In the genomic region with DNA sequence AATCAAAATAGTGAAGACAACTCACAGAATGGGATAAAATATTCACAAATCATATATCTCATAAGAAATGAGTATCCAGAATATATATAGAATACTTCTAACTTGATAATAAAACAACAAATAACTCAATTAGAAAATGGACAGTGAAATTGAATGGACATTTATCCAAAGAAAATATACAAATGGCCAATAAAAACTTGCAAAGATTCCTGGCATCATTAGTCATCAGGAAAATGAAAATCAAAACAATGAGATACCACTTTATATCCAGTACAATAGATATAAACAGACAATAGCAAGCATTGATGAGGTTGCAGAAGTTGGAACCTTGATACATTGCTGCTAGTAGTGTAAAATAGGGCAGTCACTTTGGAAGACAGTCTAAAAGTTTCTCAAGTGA, we compare ENCODE assay signal across 23 cellular contexts. TPM values are rescaled to one million over a fixed set of nuclear protein-coding genes. Genes with fewer than 3 reads are reported as not detected.
"Had no signal": no experiment of that assay in that cellular context is flagged by ENCODE, and none has a peak within 500 bp of the region (broad histone marks: within the 10 kb centered on the region; RNA-seq: fewer than 3 reads in every experiment).

No MANE protein-coding gene starts in this region.

- H3K27ac ChIP-seq: coronary artery, epithelial cell of prostate, esophagus muscularis mucosa, foreskin keratinocyte, heart left ventricle, neutrophil, right atrium auricular region, sigmoid colon, suprapubic skin, thyroid gland, uterus had no signal

- H3K4me1 Mint-ChIP-seq: naive thymus-derived CD8-positive, alpha-beta T cell; stimulated activated effector memory CD8-positive, alpha-beta T cell treated with anti-CD3 and anti-CD28 coated beads, Interleukin-12 subunit alpha, Interleukin-12 subunit beta, amount 100 ng/mL, for 72 hours had no signal

- H3K27me3 ChIP-seq: esophagus muscularis mucosa, foreskin keratinocyte, heart left ventricle, neutrophil, right atrium auricular region, sigmoid colon, suprapubic skin, thyroid gland, uterus had no signal

- FAIRE-seq: endometrium had no signal

- H3K27ac Mint-ChIP-seq: naive thymus-derived CD8-positive, alpha-beta T cell; stimulated activated effector memory CD8-positive, alpha-beta T cell treated with anti-CD3 and anti-CD28 coated beads, Interleukin-12 subunit alpha, Interleukin-12 subunit beta, amount 100 ng/mL, for 72 hours; type B pancreatic cell had no signal

- H3K9me3 ChIP-seq: esophagus muscularis mucosa, mucosa of descending colon, neutrophil, right atrium auricular region, suprapubic skin, thyroid gland, uterus had no signal

- DNase-seq: effector memory CD4-positive, alpha-beta T cell; foreskin keratinocyte; heart left ventricle; hippocampal formation; left colon; mucosa of descending colon; naive thymus-derived CD8-positive, alpha-beta T cell; sigmoid colon; stimulated activated CD4-positive, alpha-beta T cell treated with anti-CD3 and anti-CD28 coated beads, Interleukin-2, amount 100 ng/mL, for 48 hours; stimulated activated CD8-positive, alpha-beta memory T cell treated with anti-CD3 and anti-CD28 coated beads, Interleukin-4, amount 100 ng/mL, for 48 hours; stimulated activated naive CD8-positive, alpha-beta T cell treated with anti-CD3 and anti-CD28 coated beads, Interleukin-15, Interleukin-2, amounts not matched to agents 100 U/mL and 50 U/mL, for 24 hours; thyroid gland; uterus had no signal

- H3K4me3 Mint-ChIP-seq: naive thymus-derived CD8-positive, alpha-beta T cell; stimulated activated effector memory CD8-positive, alpha-beta T cell treated with anti-CD3 and anti-CD28 coated beads, Interleukin-12 subunit alpha, Interleukin-12 subunit beta, amount 100 ng/mL, for 72 hours; type B pancreatic cell had no signal

- H3K36me3 ChIP-seq: esophagus muscularis mucosa, heart left ventricle, neutrophil, right atrium auricular region, sigmoid colon, suprapubic skin, thyroid gland, uterus had no signal

- H3K4me3 ChIP-seq: coronary artery, esophagus muscularis mucosa, heart left ventricle, mucosa of descending colon, right atrium auricular region, sigmoid colon, smooth muscle cell, suprapubic skin, thyroid gland, uterus had no signal

- ATAC-seq: foreskin keratinocyte; heart left ventricle; left colon; mucosa of descending colon; naive thymus-derived CD8-positive, alpha-beta T cell; stimulated activated effector memory CD8-positive, alpha-beta T cell treated with anti-CD3 and anti-CD28 coated beads, Interleukin-12 subunit alpha, Interleukin-12 subunit beta, amount 100 ng/mL, for 72 hours; stimulated activated naive CD8-positive, alpha-beta T cell treated with anti-CD3 and anti-CD28 coated beads, Interleukin-15, Interleukin-2, amounts not matched to agents 100 U/mL and 50 U/mL, for 24 hours had no signal

- H3K36me3 Mint-ChIP-seq: naive thymus-derived CD8-positive, alpha-beta T cell; stimulated activated effector memory CD8-positive, alpha-beta T cell treated with anti-CD3 and anti-CD28 coated beads, Interleukin-12 subunit alpha, Interleukin-12 subunit beta, amount 100 ng/mL, for 72 hours; type B pancreatic cell had no signal

- H3K27me3 Mint-ChIP-seq: type B pancreatic cell had no signal

- H3K4me2 ChIP-seq: smooth muscle cell had no signal

- H3K4me1 ChIP-seq: esophagus muscularis mucosa, foreskin keratinocyte, heart left ventricle, right atrium auricular region, sigmoid colon, suprapubic skin, thyroid gland, uterus had no signal

RNA-seq across cellular contexts. Expression of a gene that starts 12.8 kb away (rescaled TPM):
- total RNA-seq: foreskin keratinocyte had no signal
- polyA plus RNA-seq: foreskin keratinocyte had no signal
